Comparison of ENCODE assay signal across 16 cellular contexts in genomic region chr22:19231986-19232385, GRCh38. TPM values are rescaled to one million over a fixed set of nuclear protein-coding genes. Genes with fewer than 3 reads are reported as not detected.
DNase-seq lines count a peak whose midpoint lies in the region; ATAC-seq and TF ChIP-seq lines count a peak whose summit lies in the region.
"Had no signal": no experiment of that assay in that cellular context is flagged by ENCODE, and none has a peak within 500 bp of the region (broad histone marks: within the 10 kb centered on the region; RNA-seq: fewer than 3 reads in every experiment).

No MANE protein-coding gene starts in this region.

- H3K9me3 ChIP-seq in T-helper 17 cell (ENCODE audit: control insufficient read depth, low read length, poor library complexity, severe bottlenecking), result no peaks in the 10 kb centered on the region
- H3K9me3 ChIP-seq: BE2C, Caco-2 had no signal

- H3K4me3 ChIP-seq in coronary artery, result no peak overlapping the region
- H3K4me3 ChIP-seq: BLaER1 treated with 17β-estradiol and CSF1 and Interleukin-3, amounts not matched to agents 10 nM and 100 nM; GM23248 had no signal

- TF ChIP-seq CTCF in coronary artery (IDR thresholded peaks at IDR 0.05), result no peak

- DNase-seq in NCI-H146 (lab: John Stamatoyannopoulos, UW) (peak; percentile 3), NCI-H146 treated with DMSO at 0.1 percent for 48 hours (lab: John Stamatoyannopoulos, UW; ENCODE audit: unreplicated experiment) (no peak), NCI-H748 treated with DMSO at 0.1 percent for 48 hours (lab: John Stamatoyannopoulos, UW) (peak; percentile 34), T-helper 17 cell (no peak), coronary artery (ENCODE audit: low spot score) (no peak), kidney tubule cell (ENCODE audit: low spot score) (no peak)
- no peak for DNase-seq in T-helper 2 cell treated with Interferon-gamma antibody and Interleukin-4, amounts not matched to agents 5 μg/mL and 100 μg/mL, for 36 hours (ENCODE audit: low spot score)
- DNase-seq: BE2C; Caco-2; CD4-positive, alpha-beta memory T cell; DND-41; GM23248; H7; HCEC 1CT had no signal

- no peaks in the 10 kb centered on the region for H3K9me3 Mint-ChIP-seq in T-helper 2 cell treated with Interferon-gamma antibody and Interleukin-4, amounts not matched to agents 5 μg/mL and 100 μg/mL, for 36 hours

- H3K4me3 Mint-ChIP-seq in T-helper 17 cell, result no peak overlapping the region
- H3K4me3 Mint-ChIP-seq in T-helper 2 cell treated with Interferon-gamma antibody and Interleukin-4, amounts not matched to agents 5 μg/mL and 100 μg/mL, for 36 hours, result no peak overlapping the region
- H3K4me3 Mint-ChIP-seq: CD4-positive, alpha-beta memory T cell had no signal

- H3K4me1 Mint-ChIP-seq in T-helper 17 cell, result peaks cover 2% of the 10 kb centered on the region
- no peaks in the 10 kb centered on the region for H3K4me1 Mint-ChIP-seq in T-helper 2 cell treated with Interferon-gamma antibody and Interleukin-4, amounts not matched to agents 5 μg/mL and 100 μg/mL, for 36 hours (ENCODE audit: low read depth)
- H3K4me1 Mint-ChIP-seq: CD4-positive, alpha-beta memory T cell had no signal

- H3K27me3 Mint-ChIP-seq in T-helper 17 cell, result peaks cover 47% of the 10 kb centered on the region
- H3K27me3 Mint-ChIP-seq in T-helper 2 cell treated with Interferon-gamma antibody and Interleukin-4, amounts not matched to agents 5 μg/mL and 100 μg/mL, for 36 hours (ENCODE audit: low read depth), result peaks cover 28% of the 10 kb centered on the region

- peaks cover 3% of the 10 kb centered on the region for H3K36me3 Mint-ChIP-seq in T-helper 17 cell (ENCODE audit: low read depth)
- no peaks in the 10 kb centered on the region for H3K36me3 Mint-ChIP-seq in T-helper 2 cell treated with Interferon-gamma antibody and Interleukin-4, amounts not matched to agents 5 μg/mL and 100 μg/mL, for 36 hours (ENCODE audit: low read depth)
- H3K36me3 Mint-ChIP-seq: CD4-positive, alpha-beta memory T cell had no signal

- no peak for ATAC-seq in T-helper 17 cell

- peak overlapping the region; percentile 61 for H3K27ac Mint-ChIP-seq in T-helper 17 cell
- no peak overlapping the region for H3K27ac Mint-ChIP-seq in T-helper 2 cell treated with Interferon-gamma antibody and Interleukin-4, amounts not matched to agents 5 μg/mL and 100 μg/mL, for 36 hours
- H3K27ac Mint-ChIP-seq: CD4-positive, alpha-beta memory T cell had no signal

- H3K27ac ChIP-seq in coronary artery, result no peak overlapping the region
- H3K27ac ChIP-seq: 22Rv1; BLaER1 treated with 17β-estradiol and CSF1 and Interleukin-3, amounts not matched to agents 10 nM and 100 nM; GM23248 had no signal

RNA-seq across cellular contexts. Expression of gene SLC25A1, which starts 53.5 kb away (rescaled TPM):
- total RNA-seq in T-helper 17 cell, result 10 to 100 TPM; 18.4 to 21.3 TPM

RNA-seq across cellular contexts. Expression of gene CLTCL1, which starts 59.5 kb away (rescaled TPM):
- 1 to 10 TPM in 1 of 2 donors, under 1 TPM in 1; 0.16 to 1.0 TPM for total RNA-seq in T-helper 17 cell

Comparison
In these comparisons a context has a peak if more than half of its experiments do, and no peak if none do; other contexts are left out.
1. DNase-seq: peak in NCI-H146 (single experiment) and NCI-H748 treated with DMSO at 0.1 percent for 48 hours (single experiment); none in NCI-H146 treated with DMSO at 0.1 percent for 48 hours (single experiment), T-helper 17 cell (0 of 3), T-helper 2 cell treated with Interferon-gamma antibody and Interleukin-4, amounts not matched to agents 5 μg/mL and 100 μg/mL, for 36 hours (single experiment), coronary artery (single experiment) and kidney tubule cell (single experiment).